Comparison of ENCODE assay signal across 11 cellular contexts in genomic region chr3:146156060-146156459, GRCh38. TPM values are rescaled to one million over a fixed set of nuclear protein-coding genes. Genes with fewer than 3 reads are reported as not detected.
DNase-seq lines count a peak whose midpoint lies in the region; ATAC-seq, FAIRE-seq and TF ChIP-seq lines count a peak whose summit lies in the region.
"Had no signal": no experiment of that assay in that cellular context is flagged by ENCODE, and none has a peak within 500 bp of the region (broad histone marks: within the 10 kb centered on the region; RNA-seq: fewer than 3 reads in every experiment).

No MANE protein-coding gene starts in this region.

- H2BK12ac ChIP-seq in H9 (ENCODE audit: insufficient read length, low read depth, low read length) = no peak overlapping the region

- peaks cover 2% of the 10 kb centered on the region for H3K4me1 ChIP-seq in H9 (ENCODE audit: insufficient read depth, low read length)
- peaks cover 2 to 13% of the 10 kb centered on the region in 2 donors for H3K4me1 ChIP-seq in small intestine (ENCODE audit: control insufficient read depth in 2 of 2, insufficient read depth in 1 of 2, low read depth in 1 of 2, low read length in 1 of 2)

- no peak overlapping the region for H2BK15ac ChIP-seq in H9 (ENCODE audit: low read depth, low read length)

- no peaks in the 10 kb centered on the region for H3K27me3 Mint-ChIP-seq in H9 (ENCODE audit: low read depth)
- H3K27me3 Mint-ChIP-seq in MCF 10A (ENCODE audit: insufficient read depth, unreplicated experiment) = no peaks in the 10 kb centered on the region

- H3K36me3 ChIP-seq in small intestine (ENCODE audit: control insufficient read depth in 2 of 2, insufficient read depth in 2 of 2, low read length in 2 of 2) = peaks cover 0 to 3% of the 10 kb centered on the region in 2 donors

- H3K36me3 Mint-ChIP-seq in H9 (ENCODE audit: insufficient read depth in 1 of 3, low read depth in 3 of 3) (no peaks in the 10 kb centered on the region; a peak in 1 of 7 replicates), MCF 10A (ENCODE audit: insufficient read depth, unreplicated experiment) (peaks cover 7% of the 10 kb centered on the region)
- H3K36me3 Mint-ChIP-seq: activated naive CD8-positive, alpha-beta T cell treated with anti-CD3 and anti-CD28 coated beads for 36 hours had no signal

- H4K91ac ChIP-seq in H9 (ENCODE audit: insufficient read length, low read depth, low read length) = no peak overlapping the region

- H3K4me3 Mint-ChIP-seq in H9 (no peak overlapping the region), MCF 10A (ENCODE audit: unreplicated experiment) (peak overlapping the region; percentile 86)
- H3K4me3 Mint-ChIP-seq: activated naive CD8-positive, alpha-beta T cell treated with anti-CD3 and anti-CD28 coated beads for 36 hours had no signal

- no peak overlapping the region for H4K5ac ChIP-seq in H9 (ENCODE audit: insufficient read length, low read depth, low read length)

- ATAC-seq in GM18873 (IDR thresholded peaks at IDR 0.05; ENCODE audit: low FRiP score, unreplicated experiment) (no peak), HG03045 (IDR thresholded peaks at IDR 0.05; ENCODE audit: unreplicated experiment) (no peak), GM19395 (IDR thresholded peaks at IDR 0.05; ENCODE audit: unreplicated experiment) (no peak)
- ATAC-seq: activated CD4-positive, CD25-positive, alpha-beta regulatory T cell treated with anti-CD3 and anti-CD28 coated beads, Interleukin-2, amount 50 U/mL, for 24 hours had no signal

- no peak overlapping the region for H3K9ac ChIP-seq in H9 (ENCODE audit: extremely low read depth, insufficient read length, low read length)

- no peak overlapping the region for H3K14ac ChIP-seq in H9 (ENCODE audit: insufficient read depth, low read length)

- no peak overlapping the region for H2BK5ac ChIP-seq in H9 (ENCODE audit: insufficient read length, low read length)

- H3K27me3 ChIP-seq in H9 (ENCODE audit: insufficient read depth, low read length) = no peaks in the 10 kb centered on the region
- H3K27me3 ChIP-seq in layer of hippocampus (ENCODE audit: control insufficient read depth, insufficient read depth, low read length) = no peaks in the 10 kb centered on the region
- H3K27me3 ChIP-seq in small intestine (ENCODE audit: control insufficient read depth in 2 of 2, insufficient read depth in 2 of 2, low read length in 2 of 2) = no peaks in the 10 kb centered on the region

- peak overlapping the region in 1 of 2 donors; percentile 16 for H3K4me3 ChIP-seq in small intestine (ENCODE audit: low read depth in 1 of 2, low read length in 2 of 2)

- no peak for FAIRE-seq in small intestine (lab: Jason Lieb, UNC)

- no peaks in the 10 kb centered on the region; the same call in 1 of the 2 replicates for H3K79me2 ChIP-seq in H9 (ENCODE audit: insufficient read depth, low read length)

- no TSS peak for BruUV-seq in MCF 10A (replicated peaks; lab: Mats Ljungman, UMichigan)

- no peak for DNase-seq in H9
- DNase-seq in MCF 10A (ENCODE audit: unreplicated experiment) = peak; percentile 47
- DNase-seq in small intestine = no peak
- DNase-seq in activated CD8-positive, alpha-beta memory T cell treated with anti-CD3 and anti-CD28 coated beads, Interleukin-2, amount 50 U/mL, for 48 hours = no peak
- DNase-seq: activated naive CD8-positive, alpha-beta T cell treated with anti-CD3 and anti-CD28 coated beads for 36 hours; DND-41 had no signal

- H2BK120ac ChIP-seq in H9 (ENCODE audit: low read depth, low read length, poor library complexity, severe bottlenecking) = no peak overlapping the region

- H3K4ac ChIP-seq in H9 (ENCODE audit: low read depth, low read length) = no peak overlapping the region

- H3K27ac ChIP-seq in H9 (ENCODE audit: insufficient read length, low read depth, low read length) = no peak overlapping the region
- peak overlapping the region; percentile 42 for H3K27ac ChIP-seq in layer of hippocampus (ENCODE audit: low read depth, low read length)
- peak overlapping the region; percentile 71 to 74 for H3K27ac ChIP-seq in small intestine (ENCODE audit: low read depth in 1 of 2, low read length in 1 of 2)

- no peaks in the 10 kb centered on the region for H3K23me2 ChIP-seq in H9 (ENCODE audit: insufficient read length, low read depth, low read length, poor library complexity, severe bottlenecking)

- H3K18ac ChIP-seq in H9 (ENCODE audit: insufficient read length, low read depth, low read length) = no peak overlapping the region

- CTCF ChIA-PET in MCF 10A (lab: Yijun Ruan, JAX) = interaction anchor here (0.5 to 4.4 kb wide), 15 partner anchors 10 to 485 kb away, joined by 3 to 27 read pairs (median 3); no protein-coding TSS in a partner anchor

- H3K56ac ChIP-seq in H9 (ENCODE audit: insufficient read length, low read depth, low read length) = no peak overlapping the region

- no peak overlapping the region for H3K23ac ChIP-seq in H9 (ENCODE audit: insufficient read length, low read depth, low read length)

- H2AK5ac ChIP-seq in H9 (ENCODE audit: insufficient read length, low read length) = no peak overlapping the region

- no peak for TF ChIP-seq CTCF in H9 (conservative IDR thresholded peaks at IDR 0.05)
- no peak for TF ChIP-seq CTCF in MCF 10A (IDR thresholded peaks at IDR 0.05; ENCODE audit: unreplicated experiment)

- POLR2A ChIA-PET in MCF 10A (lab: Yijun Ruan, JAX) = interaction anchor here (0.9 to 5.6 kb wide), 11 partner anchors 7 to 78 kb away, joined by 3 to 54 read pairs (median 13); no protein-coding TSS in a partner anchor

- H3K4me1 Mint-ChIP-seq in H9 (peaks cover 26 to 46% of the 10 kb centered on the region in 2 experiments), MCF 10A (ENCODE audit: insufficient read depth, unreplicated experiment) (peaks cover 21% of the 10 kb centered on the region)

- H3K4me2 ChIP-seq in H9 (ENCODE audit: insufficient read depth, insufficient read length, low read length) = no peak overlapping the region

- no peak overlapping the region for H4K8ac ChIP-seq in H9 (replicated peaks; ENCODE audit: insufficient read length, low read depth, low read length)

- no peak overlapping the region for H2BK20ac ChIP-seq in H9 (ENCODE audit: low read depth, low read length, poor library complexity, severe bottlenecking)

- H3T11ph ChIP-seq in H9 (ENCODE audit: low read length) = no peak overlapping the region

- H3K9me3 ChIP-seq in H9 (ENCODE audit: control insufficient read depth, low read depth, low read length) (no peaks in the 10 kb centered on the region), small intestine (ENCODE audit: control insufficient read depth, low read depth) (no peaks in the 10 kb centered on the region)

- no peaks in the 10 kb centered on the region for H3K79me1 ChIP-seq in H9 (ENCODE audit: insufficient read depth, low read depth, low read length, poor library complexity, severe bottlenecking)

- 0 out of 7 replicates have a peak overlapping the region, but pooled peaks of 2 of the 3 experiments have one; percentile 8 to 46 for H3K27ac Mint-ChIP-seq in H9
- peak overlapping the region; percentile 86 for H3K27ac Mint-ChIP-seq in MCF 10A (ENCODE audit: low read depth, unreplicated experiment)
- H3K27ac Mint-ChIP-seq: activated naive CD8-positive, alpha-beta T cell treated with anti-CD3 and anti-CD28 coated beads for 36 hours had no signal

- H4K20me1 ChIP-seq in H9 (ENCODE audit: control insufficient read depth, insufficient read depth, insufficient read length) = no peaks in the 10 kb centered on the region

- intact Hi-C loops in MCF 10A (cut with micrococcal nuclease) = no loop called here

- no CpG with 5 or more reads among the region's 4 CpGs for WGBS in H9 (ENCODE audit: extremely low coverage, insufficient read length, low lambda C conversion rate)
- WGBS in small intestine, 3 donors = 14 to 41% (median 32%) methylated on average over 4 of the region's 4 CpGs

- H3K9me3 Mint-ChIP-seq in H9 (no peaks in the 10 kb centered on the region), MCF 10A (ENCODE audit: unreplicated experiment) (no peaks in the 10 kb centered on the region)
- H3K9me3 Mint-ChIP-seq: activated naive CD8-positive, alpha-beta T cell treated with anti-CD3 and anti-CD28 coated beads for 36 hours had no signal

- no peak overlapping the region for H2AFZ ChIP-seq in H9 (ENCODE audit: low read length)

RNA-seq across cellular contexts. Expression of gene PLOD2, which starts 4.9 kb away (rescaled TPM):
- 17.9 and 19.3 TPM in 2 replicates for total RNA-seq in H9 (2021)
- total RNA-seq in MCF 10A (2022) = 109 and 149 TPM in 2 replicates
- 10 to 100 TPM; 17.8 to 23.5 (median 19.5) TPM for polyA plus RNA-seq in small intestine
